ENCODE assay signal across 16 cellular contexts in genomic region chr3:197205265-197205664, GRCh38.
DNase-seq lines count a peak whose midpoint lies in the region; ATAC-seq, FAIRE-seq and TF ChIP-seq lines count a peak whose summit lies in the region.
"Had no signal": no experiment of that assay in that cellular context is flagged by ENCODE, and none has a peak within 500 bp of the region (broad histone marks: within the 10 kb centered on the region; RNA-seq: fewer than 3 reads in every experiment).

No MANE protein-coding gene starts in this region.

- peak overlapping the region; percentile 61 for H3K4me2 ChIP-seq in osteoblast (ENCODE audit: insufficient read depth, low read length)

- DNase-seq in CD14-positive monocyte (ENCODE audit: low spot score), result no peak
- DNase-seq in cerebellar cortex (ENCODE audit: low spot score), result peak; percentile 88
- DNase-seq in osteoblast (ENCODE audit: insufficient read length, low spot score, missing footprints), result no peak
- no peak for DNase-seq in stimulated activated naive CD4-positive, alpha-beta T cell treated with Interleukin-2 at 50 U/mL for 16 hours (lab: John Stamatoyannopoulos, UW)
- DNase-seq in central memory CD4-positive, alpha-beta T cell, result no peak
- DNase-seq: Caco-2; CD8-positive, alpha-beta memory T cell; DND-41; GM23248 had no signal

- H3K27me3 Mint-ChIP-seq in CD14-positive monocyte (ENCODE audit: low read depth in 3 of 3), result no peaks in the 10 kb centered on the region
- H3K27me3 Mint-ChIP-seq: B cell; CD8-positive, alpha-beta memory T cell; IgD-negative memory B cell had no signal

- H3K4me3 ChIP-seq in osteoblast (ENCODE audit: insufficient read depth, low read length), result no peak overlapping the region
- H3K4me3 ChIP-seq: GM23248 had no signal

- peaks cover 37% of the 10 kb centered on the region for H3K4me1 ChIP-seq in osteoblast (ENCODE audit: insufficient read depth, low read length)

- H3K9me3 Mint-ChIP-seq in CD14-positive monocyte, result peaks cover 0 to 9% (median 2%) of the 10 kb centered on the region in 7 donors
- H3K9me3 Mint-ChIP-seq: CD8-positive, alpha-beta memory T cell; IgD-negative memory B cell had no signal

- FAIRE-seq in G401.6 (lab: Jason Lieb, UNC), result peak; percentile 47
- FAIRE-seq: A204.1 had no signal

- TF ChIP-seq CTCF in CD14-positive monocyte (IDR thresholded peaks at IDR 0.05) (no peak), osteoblast (IDR thresholded peaks at IDR 0.05; ENCODE audit: extremely low read depth, low read depth, low read length) (no peak)

- intact Hi-C loops in CD14-positive monocyte (cut with micrococcal nuclease), result no loop called here

- H3K27ac Mint-ChIP-seq in CD14-positive monocyte, result peak overlapping the region in 6 of 7 donors; percentile 26 to 85 (median 55)
- H3K27ac Mint-ChIP-seq: B cell, IgD-negative memory B cell had no signal

- H3K4me3 Mint-ChIP-seq in CD14-positive monocyte, result no peak overlapping the region
- H3K4me3 Mint-ChIP-seq: B cell; CD8-positive, alpha-beta memory T cell had no signal

- peaks cover 59% of the 10 kb centered on the region for H3K4me1 Mint-ChIP-seq in CD14-positive monocyte

- ATAC-seq in HG03342 (IDR thresholded peaks at IDR 0.05; ENCODE audit: unreplicated experiment), result no peak
- ATAC-seq: HCT116 had no signal

- peak overlapping the region; percentile 47 for H3K27ac ChIP-seq in osteoblast (ENCODE audit: low read depth, low read length)
- H3K27ac ChIP-seq: C4-2B, GM23248 had no signal

- H3K36me3 Mint-ChIP-seq in CD14-positive monocyte, result peaks cover 0 to 6% of the 10 kb centered on the region in 2 donors

- peaks cover 38% of the 10 kb centered on the region for H4K20me1 ChIP-seq in osteoblast (ENCODE audit: insufficient read depth, low read length)

- no peaks in the 10 kb centered on the region for H3K36me3 ChIP-seq in osteoblast (ENCODE audit: insufficient read depth, low read length)

- no peak overlapping the region for H2AFZ ChIP-seq in osteoblast (ENCODE audit: low read length)
- H2AFZ ChIP-seq: GM23248 had no signal

- no peaks in the 10 kb centered on the region for H3K9me3 ChIP-seq in osteoblast (ENCODE audit: low read depth, low read length)
- H3K9me3 ChIP-seq: Caco-2 had no signal

- no peaks in the 10 kb centered on the region for H3K27me3 ChIP-seq in osteoblast (ENCODE audit: insufficient read depth, low read length)

- H3K79me2 ChIP-seq in osteoblast (ENCODE audit: insufficient read depth, low read length), result peaks cover 100% of the 10 kb centered on the region
